9 cellular contexts compared by ENCODE assay signal in genomic region chr4:13541720-13542576, GRCh38. TPM values are rescaled to one million over a fixed set of nuclear protein-coding genes. Genes with fewer than 3 reads are reported as not detected.
DNase-seq lines count a peak whose midpoint lies in the region; FAIRE-seq and TF ChIP-seq lines count a peak whose summit lies in the region.
"Had no signal": no experiment of that assay in that cellular context is flagged by ENCODE, and none has a peak within 500 bp of the region (broad histone marks: within the 10 kb centered on the region; RNA-seq: fewer than 3 reads in every experiment).

No MANE protein-coding gene starts in this region.

- H3K9me3 Mint-ChIP-seq in activated T-helper 2 cell treated with anti-CD3 and anti-CD28 coated beads, Interferon-gamma antibody, Interleukin-2, Interleukin-4, amounts not matched to agents 10 μg/mL and 5 μg/mL and 100 μg/mL, durations not matched to agents 14 hours and 24 hours and 36 hours: peaks cover 9% of the 10 kb centered on the region

- peak; percentile 47 for DNase-seq in activated T-cell treated with anti-CD3 and anti-CD28 coated beads, Interleukin-2, amount 50 U/mL, for 1 hour
- DNase-seq in activated T-cell treated with anti-CD3 and anti-CD28 coated beads for 4 hours (no peak), NCI-H526 treated with DMSO at 0.1 percent for 48 hours (lab: John Stamatoyannopoulos, UW) (peak; percentile 53), erythroblast (lab: John Stamatoyannopoulos, UW) (peak; percentile 33 to 34), epidermal melanocyte (ENCODE audit: insufficient read length, low spot score) (no peak), urothelium cell line (ENCODE audit: low spot score) (no peak)
- DNase-seq in activated T-helper 2 cell treated with anti-CD3 and anti-CD28 coated beads, Interferon-gamma antibody, Interleukin-2, Interleukin-4, amounts not matched to agents 10 μg/mL and 5 μg/mL and 100 μg/mL, durations not matched to agents 14 hours and 24 hours and 36 hours (ENCODE audit: low spot score): no peak

- H3K27me3 Mint-ChIP-seq in activated T-helper 2 cell treated with anti-CD3 and anti-CD28 coated beads, Interferon-gamma antibody, Interleukin-2, Interleukin-4, amounts not matched to agents 10 μg/mL and 5 μg/mL and 100 μg/mL, durations not matched to agents 14 hours and 24 hours and 36 hours (ENCODE audit: low read depth): peaks cover 78% of the 10 kb centered on the region

- H3K4me3 Mint-ChIP-seq in activated T-helper 2 cell treated with anti-CD3 and anti-CD28 coated beads, Interferon-gamma antibody, Interleukin-2, Interleukin-4, amounts not matched to agents 10 μg/mL and 5 μg/mL and 100 μg/mL, durations not matched to agents 14 hours and 24 hours and 36 hours (ENCODE audit: low read depth): no peak overlapping the region

- no peaks in the 10 kb centered on the region for H3K36me3 ChIP-seq in rectal smooth muscle tissue (ENCODE audit: control insufficient read depth, insufficient read depth, low read length)

- H3K4me1 Mint-ChIP-seq in activated T-helper 2 cell treated with anti-CD3 and anti-CD28 coated beads, Interferon-gamma antibody, Interleukin-2, Interleukin-4, amounts not matched to agents 10 μg/mL and 5 μg/mL and 100 μg/mL, durations not matched to agents 14 hours and 24 hours and 36 hours (ENCODE audit: low read depth): peaks cover 26% of the 10 kb centered on the region

- H3K4me1 ChIP-seq in rectal smooth muscle tissue (ENCODE audit: control insufficient read depth, insufficient read depth, low read length): peaks cover 23% of the 10 kb centered on the region

- peak overlapping the region; percentile 77 for H3K4me3 ChIP-seq in rectal smooth muscle tissue (ENCODE audit: low read length)

- H3K36me3 Mint-ChIP-seq in activated T-helper 2 cell treated with anti-CD3 and anti-CD28 coated beads, Interferon-gamma antibody, Interleukin-2, Interleukin-4, amounts not matched to agents 10 μg/mL and 5 μg/mL and 100 μg/mL, durations not matched to agents 14 hours and 24 hours and 36 hours (ENCODE audit: low read depth): peaks cover 13% of the 10 kb centered on the region

- H3K27me3 ChIP-seq in rectal smooth muscle tissue (ENCODE audit: control insufficient read depth, insufficient read depth, low read length): peaks cover 21% of the 10 kb centered on the region

- H3K9ac ChIP-seq in rectal smooth muscle tissue (ENCODE audit: low read length): no peak overlapping the region

- no peak overlapping the region for H3K27ac Mint-ChIP-seq in activated T-helper 2 cell treated with anti-CD3 and anti-CD28 coated beads, Interferon-gamma antibody, Interleukin-2, Interleukin-4, amounts not matched to agents 10 μg/mL and 5 μg/mL and 100 μg/mL, durations not matched to agents 14 hours and 24 hours and 36 hours

- intact Hi-C loops in activated T-helper 2 cell treated with anti-CD3 and anti-CD28 coated beads, Interferon-gamma antibody, Interleukin-2, Interleukin-4, amounts not matched to agents 10 μg/mL and 5 μg/mL and 100 μg/mL, durations not matched to agents 14 hours and 24 hours and 36 hours (cut with micrococcal nuclease): loop anchor here (10.0 kb wide), 1 partner anchor 157 kb away; no protein-coding TSS in a partner anchor

- FAIRE-seq in urothelium cell line (lab: Jason Lieb, UNC): no peak

- TF ChIP-seq POLR2A in erythroblast (IDR thresholded peaks at IDR 0.05; ENCODE audit: low read length): no peak

- H3K27ac ChIP-seq in rectal smooth muscle tissue (ENCODE audit: low read depth, low read length): peak overlapping the region; percentile 88

RNA-seq across cellular contexts. Expression of gene NKX3-2, which starts 2.4 kb away (rescaled TPM):
- total RNA-seq in activated T-helper 2 cell treated with anti-CD3 and anti-CD28 coated beads, Interferon-gamma antibody, Interleukin-2, Interleukin-4, amounts not matched to agents 10 μg/mL and 5 μg/mL and 100 μg/mL, durations not matched to agents 14 hours and 24 hours and 36 hours: not detected in 2 replicates
- total RNA-seq: T-helper 2 cell treated with Interferon-gamma antibody and Interleukin-4, amounts not matched to agents 100 ng/mL and 5 ng/mL, for 36 hours had no signal

RNA-seq across cellular contexts. Expression of gene RAB28, which starts 57.8 kb away (rescaled TPM):
- 17.4 and 19.3 TPM in 2 replicates for total RNA-seq in activated T-helper 2 cell treated with anti-CD3 and anti-CD28 coated beads, Interferon-gamma antibody, Interleukin-2, Interleukin-4, amounts not matched to agents 10 μg/mL and 5 μg/mL and 100 μg/mL, durations not matched to agents 14 hours and 24 hours and 36 hours

Comparison
In these comparisons a context has a peak if more than half of its experiments do, and no peak if none do; other contexts are left out.
1. DNase-seq: peak in activated T-cell treated with anti-CD3 and anti-CD28 coated beads, Interleukin-2, amount 50 U/mL, for 1 hour (single experiment), NCI-H526 treated with DMSO at 0.1 percent for 48 hours (single experiment) and erythroblast (2 of 2); none in activated T-cell treated with anti-CD3 and anti-CD28 coated beads for 4 hours (single experiment), epidermal melanocyte (single experiment), activated T-helper 2 cell treated with anti-CD3 and anti-CD28 coated beads, Interferon-gamma antibody, Interleukin-2, Interleukin-4, amounts not matched to agents 10 μg/mL and 5 μg/mL and 100 μg/mL, durations not matched to agents 14 hours and 24 hours and 36 hours (single experiment) and urothelium cell line (single experiment).